ENCODE assay signal across 8 cellular contexts in the genomic region with DNA sequence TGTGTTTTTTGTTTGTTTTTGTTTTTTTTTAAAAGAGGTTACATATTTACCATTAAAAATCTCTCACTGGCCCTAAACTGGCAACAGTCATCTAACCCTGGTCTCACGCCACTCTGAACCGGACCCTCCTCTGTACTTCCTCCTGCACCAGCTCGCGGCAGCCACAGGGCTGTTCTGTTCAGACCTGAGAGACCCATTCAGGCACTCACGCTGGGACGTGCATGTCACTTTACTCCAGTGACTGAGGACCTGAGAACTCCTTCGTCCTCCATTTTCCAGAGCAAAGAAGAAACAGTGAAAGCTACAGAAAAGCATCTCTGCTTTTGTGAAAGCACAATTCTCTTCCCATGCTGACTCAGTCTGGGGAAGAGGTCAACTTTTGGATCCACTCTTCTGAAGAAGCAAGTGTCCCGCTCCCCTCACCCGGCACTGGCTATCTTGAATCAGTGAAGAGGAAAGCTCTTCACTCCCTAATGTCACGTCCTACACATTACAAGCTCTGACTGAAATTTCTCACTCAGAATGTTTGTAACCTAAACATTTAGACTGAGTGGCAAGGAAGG. TPM values are rescaled to one million over a fixed set of nuclear protein-coding genes. Genes with fewer than 3 reads are reported as not detected.
DNase-seq lines count a peak whose midpoint lies in the region; ATAC-seq and TF ChIP-seq lines count a peak whose summit lies in the region.
"Had no signal": no experiment of that assay in that cellular context is flagged by ENCODE, and none has a peak within 500 bp of the region (broad histone marks: within the 10 kb centered on the region; RNA-seq: fewer than 3 reads in every experiment).

No MANE protein-coding gene starts in this region.

- H3K4me3 Mint-ChIP-seq in activated naive CD8-positive, alpha-beta T cell treated with anti-CD3 and anti-CD28 coated beads, Interleukin-2, amount 10 ng/mL, durations not matched to agents 7 days and 5 days: no peak overlapping the region
- H3K4me3 Mint-ChIP-seq: T-helper 1 cell treated with Interleukin-12 subunit alpha and Interleukin-12 subunit beta and Interleukin-4 antibody, amounts not matched to agents 30 μg/mL and 1 μg/mL, for 36 hours had no signal

- no peak overlapping the region for H3K9ac ChIP-seq in muscle layer of colon (ENCODE audit: low read length)

- ATAC-seq in HG03175 (IDR thresholded peaks at IDR 0.05; ENCODE audit: unreplicated experiment): peak; percentile 68
- no peak for ATAC-seq in activated naive CD8-positive, alpha-beta T cell treated with anti-CD3 and anti-CD28 coated beads, Interleukin-2, amount 10 ng/mL, durations not matched to agents 7 days and 5 days (ENCODE audit: low read depth)
- ATAC-seq in HG03469 (IDR thresholded peaks at IDR 0.05; ENCODE audit: unreplicated experiment): no peak

- no peaks in the 10 kb centered on the region for H3K27me3 Mint-ChIP-seq in activated naive CD8-positive, alpha-beta T cell treated with anti-CD3 and anti-CD28 coated beads, Interleukin-2, amount 10 ng/mL, durations not matched to agents 7 days and 5 days

- H3K4me3 ChIP-seq in muscle layer of colon (ENCODE audit: low read depth in 1 of 2, low read length in 2 of 2) (peak overlapping the region in 1 of 2 donors; percentile 9), vagina (no peak overlapping the region)

- H3K4me1 ChIP-seq in muscle layer of colon (ENCODE audit: insufficient read depth, low read length) (no peaks in the 10 kb centered on the region), vagina (peaks cover 32% of the 10 kb centered on the region)

- H3K4me1 Mint-ChIP-seq in activated naive CD8-positive, alpha-beta T cell treated with anti-CD3 and anti-CD28 coated beads, Interleukin-2, amount 10 ng/mL, durations not matched to agents 7 days and 5 days: peaks cover 34% of the 10 kb centered on the region

- H3K27me3 ChIP-seq in muscle layer of colon (ENCODE audit: control insufficient read depth in 1 of 2, insufficient read depth in 2 of 2, low read length in 2 of 2): no peaks in the 10 kb centered on the region
- no peaks in the 10 kb centered on the region for H3K27me3 ChIP-seq in vagina

- H3K27ac Mint-ChIP-seq in activated naive CD8-positive, alpha-beta T cell treated with anti-CD3 and anti-CD28 coated beads, Interleukin-2, amount 10 ng/mL, durations not matched to agents 7 days and 5 days: peak overlapping the region; percentile 85
- H3K27ac Mint-ChIP-seq: T-helper 1 cell treated with Interleukin-12 subunit alpha and Interleukin-12 subunit beta and Interleukin-4 antibody, amounts not matched to agents 30 μg/mL and 1 μg/mL, for 36 hours had no signal

- no peak for TF ChIP-seq CTCF in vagina (IDR thresholded peaks at IDR 0.05)

- POLR2A ChIA-PET in activated naive CD8-positive, alpha-beta T cell treated with anti-CD3 and anti-CD28 coated beads, Interleukin-2, amount 10 ng/mL, durations not matched to agents 7 days and 5 days (lab: Charles Lee): no interaction called here

- no peaks in the 10 kb centered on the region for H3K9me3 ChIP-seq in muscle layer of colon (ENCODE audit: low read length)
- no peaks in the 10 kb centered on the region for H3K9me3 ChIP-seq in vagina

- peaks cover 3% of the 10 kb centered on the region for H3K36me3 Mint-ChIP-seq in activated naive CD8-positive, alpha-beta T cell treated with anti-CD3 and anti-CD28 coated beads, Interleukin-2, amount 10 ng/mL, durations not matched to agents 7 days and 5 days

- DNase-seq in activated naive CD8-positive, alpha-beta T cell treated with anti-CD3 and anti-CD28 coated beads, Interleukin-2, amount 10 ng/mL, durations not matched to agents 7 days and 5 days: no peak
- no peak for DNase-seq in stimulated activated CD4-positive, alpha-beta T cell treated with anti-CD3 and anti-CD28 coated beads, Interleukin-4, amount 100 ng/mL, for 1 hour
- no peak for DNase-seq in vagina (ENCODE audit: extremely low spot score in 2 of 2)

- intact Hi-C loops in vagina (cut with DNase I): no loop called here

- H3K27ac ChIP-seq in muscle layer of colon (ENCODE audit: low read depth, low read length) (peak overlapping the region; percentile 7), vagina (no peak overlapping the region)

- H3K36me3 ChIP-seq in muscle layer of colon (ENCODE audit: insufficient read depth, low read length): no peaks in the 10 kb centered on the region
- no peaks in the 10 kb centered on the region for H3K36me3 ChIP-seq in vagina

- no peaks in the 10 kb centered on the region for H3K9me3 Mint-ChIP-seq in activated naive CD8-positive, alpha-beta T cell treated with anti-CD3 and anti-CD28 coated beads, Interleukin-2, amount 10 ng/mL, durations not matched to agents 7 days and 5 days
- H3K9me3 Mint-ChIP-seq: T-helper 1 cell treated with Interleukin-12 subunit alpha and Interleukin-12 subunit beta and Interleukin-4 antibody, amounts not matched to agents 30 μg/mL and 1 μg/mL, for 36 hours had no signal

- TF ChIP-seq POLR2A in GM19193 (IDR thresholded peaks at IDR 0.05; ENCODE audit: extremely low read depth, insufficient read depth, insufficient read length) (peak; percentile 59), vagina (IDR thresholded peaks at IDR 0.05) (no peak)

RNA-seq across cellular contexts. Expression of a gene that starts 24.6 kb away (rescaled TPM):
- total RNA-seq in activated naive CD8-positive, alpha-beta T cell treated with anti-CD3 and anti-CD28 coated beads, Interleukin-2, amount 10 ng/mL, durations not matched to agents 7 days and 5 days: 10 to 100 TPM; 25.4 to 26.1 TPM
- total RNA-seq in vagina: 50.3 TPM
